Comparison of ENCODE assay signal across 26 cellular contexts in the genomic region with DNA sequence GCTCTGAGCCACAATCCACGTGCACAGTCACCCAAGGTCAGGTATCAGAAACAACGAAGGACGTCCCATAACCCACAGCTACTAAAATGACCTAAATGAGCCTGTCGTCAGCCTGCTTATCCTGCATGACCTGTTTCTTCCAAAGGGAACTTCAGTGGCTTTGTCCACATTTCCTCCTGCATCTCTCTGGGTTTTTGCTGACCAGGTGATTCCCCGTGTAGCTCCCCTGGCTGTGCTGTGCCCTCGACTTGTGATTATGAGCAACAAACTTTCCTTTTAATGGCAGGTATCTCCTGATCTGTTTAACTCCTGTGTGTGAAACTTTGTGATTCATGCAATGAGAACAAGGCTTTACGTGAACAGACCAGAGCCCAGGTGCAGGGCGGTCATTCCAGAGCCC.
"Had no signal": no experiment of that assay in that cellular context is flagged by ENCODE, and none has a peak within 500 bp of the region (broad histone marks: within the 10 kb centered on the region; RNA-seq: fewer than 3 reads in every experiment).

No MANE protein-coding gene starts in this region.

- H3K9me3 ChIP-seq: ovary, thyroid gland, vagina had no signal

- H2AFZ ChIP-seq: parathyroid adenoma had no signal

- H3K27me3 ChIP-seq: ovary, spleen, stomach, thyroid gland, tibial nerve, upper lobe of left lung, vagina had no signal

- H3K4me3 ChIP-seq: ovary, psoas muscle, skin epidermis, smooth muscle cell, spleen, stomach, thoracic aorta, thyroid gland, tibial nerve, upper lobe of left lung, vagina had no signal

- H3K4me1 ChIP-seq: parathyroid adenoma, psoas muscle, spleen, stomach, thyroid gland, tibial nerve, upper lobe of left lung, vagina had no signal

- FAIRE-seq: urothelium cell line had no signal

- H3K36me3 ChIP-seq: ovary, spleen, stomach, thoracic aorta, thyroid gland, upper lobe of left lung, vagina had no signal

- H3K27ac ChIP-seq: ovary, parathyroid adenoma, psoas muscle, skin epidermis, spleen, stomach, thoracic aorta, thyroid gland, tibial nerve, upper lobe of left lung, vagina had no signal

- H3K9ac ChIP-seq: parathyroid adenoma had no signal

- H3K79me2 ChIP-seq: parathyroid adenoma had no signal

- H3K4me2 ChIP-seq: smooth muscle cell had no signal

- ATAC-seq: naive thymus-derived CD8-positive, alpha-beta T cell; natural killer cell treated with Interleukin-12 subunit alpha and Interleukin-12 subunit beta and Interleukin-15 and Interleukin-18, amount 100 ng/mL, for 72 hours; psoas muscle; right cardiac atrium; sciatic nerve; stimulated activated naive B cell treated with anti-CD40 and anti-IgM and Interleukin-4, amounts not matched to agents 10 μg/mL and 1 μg/mL and 100 μg/mL, for 72 hours had no signal

- DNase-seq: naive thymus-derived CD8-positive, alpha-beta T cell; nephron progenitor cell; occipital lobe; ovary; psoas muscle; right cardiac atrium; spleen; stimulated activated CD4-positive, alpha-beta T cell treated with anti-CD3 and anti-CD28 coated beads, Interleukin-12 subunit alpha, Interleukin-12 subunit beta, amount 100 ng/mL, for 4 hours; stimulated activated CD4-positive, alpha-beta T cell treated with anti-CD3 and anti-CD28 coated beads, Interleukin-1b, Interleukin-23, amount 100 ng/mL, for 48 hours; stimulated activated CD4-positive, alpha-beta T cell treated with anti-CD3 and anti-CD28 coated beads, Interleukin-4, amount 100 ng/mL, for 1 hour; stimulated activated CD4-positive, alpha-beta T cell treated with anti-CD3 and anti-CD28 coated beads, Interleukin-4, amount 100 ng/mL, for 4 hours; stimulated activated CD8-positive, alpha-beta memory T cell treated with anti-CD3 and anti-CD28 coated beads, Interleukin-4, amount 100 ng/mL, for 48 hours; stimulated activated naive B cell treated with anti-CD40 and anti-IgM and Interleukin-4, amounts not matched to agents 10 μg/mL and 1 μg/mL and 100 μg/mL, for 72 hours; stimulated activated naive CD4-positive, alpha-beta T cell treated with Interleukin-2 at 50 U/mL for 16 hours; stomach; thyroid gland; upper lobe of left lung had no signal
